In the genomic region with DNA sequence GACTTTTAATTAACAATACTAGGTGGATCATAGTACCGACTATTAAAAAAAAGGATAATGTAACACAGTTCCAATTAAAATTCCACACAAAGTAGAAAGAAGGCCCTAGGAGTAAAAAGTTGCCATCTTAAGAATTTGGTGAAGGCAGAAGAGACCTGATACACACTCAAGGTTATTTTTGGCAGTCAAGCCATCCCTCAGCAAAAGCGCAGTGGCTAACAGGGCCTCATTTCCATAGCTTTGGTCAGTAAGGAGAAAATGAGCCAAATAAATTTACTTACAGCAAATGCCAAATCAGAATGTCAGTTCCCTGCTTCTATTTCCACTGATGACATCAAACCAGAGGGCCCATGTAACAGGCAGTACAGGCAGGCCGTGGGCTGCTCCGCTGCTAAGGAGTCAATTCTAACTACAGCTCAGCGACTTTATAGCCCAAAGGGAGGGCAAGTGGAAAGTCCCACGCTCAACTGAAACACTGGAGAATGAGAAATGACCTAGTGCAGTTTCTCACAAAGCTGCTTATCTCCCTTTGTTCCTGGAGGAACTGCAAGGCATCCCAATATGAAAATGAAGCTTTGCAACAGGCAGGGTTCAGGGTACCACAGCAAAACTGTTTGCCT, we compare ENCODE assay signal across 8 cellular contexts. TPM values are rescaled to one million over a fixed set of nuclear protein-coding genes. Genes with fewer than 3 reads are reported as not detected.
A peak's percentile ranks its signal among the peaks of the same experiment; 100 is the strongest.
DNase-seq lines count a peak whose midpoint lies in the region; ATAC-seq and TF ChIP-seq lines count a peak whose summit lies in the region.

No MANE protein-coding gene starts in this region.

- peak; percentile 68 for ATAC-seq in GM21619 (IDR thresholded peaks at IDR 0.05; ENCODE audit: unreplicated experiment)
- peak; percentile 69 for ATAC-seq in central memory CD8-positive, alpha-beta T cell (replicated peaks; ENCODE audit: extremely low read depth, poor library complexity, severe bottlenecking)

- peaks cover 48% of the 10 kb centered on the region for H3K36me3 ChIP-seq in OCI-LY1 (ENCODE audit: insufficient read depth, low read length)

- H3F3A ChIP-seq in OCI-LY1 (ENCODE audit: insufficient read depth, low read length): no peaks in the 10 kb centered on the region

- peaks cover 100% of the 10 kb centered on the region for H3K79me2 ChIP-seq in OCI-LY1 (ENCODE audit: insufficient read depth, low read length)

- peak overlapping the region; percentile 27 for H3K4me2 ChIP-seq in OCI-LY1 (ENCODE audit: low read length)

- H3K27me3 ChIP-seq in OCI-LY1 (ENCODE audit: insufficient read depth, low read length): no peaks in the 10 kb centered on the region

- no peaks in the 10 kb centered on the region for H3K9me3 ChIP-seq in OCI-LY1 (ENCODE audit: low read length)

- peak overlapping the region; percentile 62 for H3K4me3 Mint-ChIP-seq in central memory CD8-positive, alpha-beta T cell
- H3K4me3 Mint-ChIP-seq in neural crest cell: peak overlapping the region; percentile 63

- H3K27ac Mint-ChIP-seq in central memory CD8-positive, alpha-beta T cell (ENCODE audit: low read depth): peak overlapping the region; percentile 82
- H3K27ac Mint-ChIP-seq in neural crest cell (ENCODE audit: unreplicated experiment): peak overlapping the region; percentile 37

- H3K4me3 ChIP-seq in OCI-LY1 (ENCODE audit: low read depth, low read length, poor library complexity, severe bottlenecking): peak overlapping the region; percentile 7

- H3K27me3 Mint-ChIP-seq in central memory CD8-positive, alpha-beta T cell: no peaks in the 10 kb centered on the region
- H3K27me3 Mint-ChIP-seq in neural crest cell (ENCODE audit: low read depth): no peaks in the 10 kb centered on the region

- peaks cover 32% of the 10 kb centered on the region for H3K36me3 Mint-ChIP-seq in central memory CD8-positive, alpha-beta T cell (ENCODE audit: insufficient read depth)
- H3K36me3 Mint-ChIP-seq in neural crest cell (ENCODE audit: low read depth): peaks cover 11% of the 10 kb centered on the region

- H3K9me3 Mint-ChIP-seq in central memory CD8-positive, alpha-beta T cell: no peaks in the 10 kb centered on the region
- H3K9me3 Mint-ChIP-seq in neural crest cell: no peaks in the 10 kb centered on the region

- peaks cover 58% of the 10 kb centered on the region for H4K20me1 ChIP-seq in OCI-LY1 (ENCODE audit: insufficient read depth, low read length)

- H3K4me1 Mint-ChIP-seq in central memory CD8-positive, alpha-beta T cell: peaks cover 84% of the 10 kb centered on the region
- peaks cover 66% of the 10 kb centered on the region for H3K4me1 Mint-ChIP-seq in neural crest cell

- in situ Hi-C loops in G401 (cut with HindIII; ENCODE audit: low sequenced_read_pairs): no loop called here

- H2AFZ ChIP-seq in OCI-LY1 (ENCODE audit: low read length): no peak overlapping the region

- H3K27ac ChIP-seq in OCI-LY1 (ENCODE audit: low read depth, low read length, poor library complexity, severe bottlenecking): peak overlapping the region; percentile 15

- H3K9me2 ChIP-seq in OCI-LY1 (ENCODE audit: low read depth, low read length): no peaks in the 10 kb centered on the region

- peaks cover 57% of the 10 kb centered on the region for H3K4me1 ChIP-seq in OCI-LY1 (ENCODE audit: insufficient read depth, low read length, severe bottlenecking)

- no peak for TF ChIP-seq CTCF in OCI-LY1 (IDR thresholded peaks at IDR 0.05; ENCODE audit: low read length)
- TF ChIP-seq CTCF in neural crest cell (conservative IDR thresholded peaks at IDR 0.05): no peak

- peak; percentile 34 for DNase-seq in G401 (ENCODE audit: low spot score)
- DNase-seq in central memory CD8-positive, alpha-beta T cell (ENCODE audit: low spot score in 2 of 2): no peak
- DNase-seq in neural crest cell (ENCODE audit: low read depth, low spot score): no peak
- no peak for DNase-seq in NCI-H146 treated with DMSO at 0.1 percent for 48 hours (lab: John Stamatoyannopoulos, UW; ENCODE audit: unreplicated experiment)
- no peak for DNase-seq in NCI-H2081 (lab: John Stamatoyannopoulos, UW)
- DNase-seq in NCI-H748 treated with DMSO at 0.1 percent for 48 hours (lab: John Stamatoyannopoulos, UW): no peak

- no peak overlapping the region; the same call in 1 of the 2 replicates for H3K9ac ChIP-seq in OCI-LY1 (ENCODE audit: low read length)

RNA-seq across cellular contexts. Expression of gene ARGLU1, which starts 6.3 kb away (rescaled TPM):
- total RNA-seq in G401 (2014; rRNA removed; shearing (Covaris generic)): 38.3 and 83.7 TPM in 2 replicates
- total RNA-seq in neural crest cell: 142 and 148 TPM in 2 replicates

RNA-seq across cellular contexts. Expression of gene EFNB2, which starts 26.2 kb away (rescaled TPM):
- total RNA-seq in G401 (2014; rRNA removed; shearing (Covaris generic)): 0.74 and 2.7 TPM in 2 replicates
- 79.4 and 83.1 TPM in 2 replicates for total RNA-seq in neural crest cell

Comparison
In these comparisons a context has a peak if more than half of its experiments do, and no peak if none do; other contexts are left out.
1. RNA of gene EFNB2, which starts 26.2 kb away (total RNA-seq): 79.4 to 83.1 TPM in neural crest cell; 0.74 to 2.7 TPM in G401; every median in the first group is over 10 times any median in the second.